In genomic region chr12:89960011-89960507, GRCh38 we compare ENCODE assay signal across 10 cellular contexts.
DNase-seq lines count a peak whose midpoint lies in the region; ATAC-seq, FAIRE-seq and TF ChIP-seq lines count a peak whose summit lies in the region.
"Had no signal": no experiment of that assay in that cellular context is flagged by ENCODE, and none has a peak within 500 bp of the region (broad histone marks: within the 10 kb centered on the region; RNA-seq: fewer than 3 reads in every experiment).

No MANE protein-coding gene starts in this region.

- no peak for TF ChIP-seq CTCF in GM12878 (IDR thresholded peaks at IDR 0.05 in 2 of 3, conservative IDR thresholded peaks at IDR 0.05 in 1 of 3; ENCODE audit: control insufficient read depth in 2 of 3, extremely low read depth in 1 of 3, insufficient read depth in 1 of 3, low read depth in 3 of 3, low read length in 3 of 3)
- TF ChIP-seq CTCF in D721Med (IDR thresholded peaks at IDR 0.05; ENCODE audit: insufficient read depth, missing control alignments): no peak
- no peak for TF ChIP-seq CTCF in chondrocyte (IDR thresholded peaks at IDR 0.05)

- no peak overlapping the region for H3K4me3 Mint-ChIP-seq in chondrocyte (ENCODE audit: unreplicated experiment)
- H3K4me3 Mint-ChIP-seq: T-cell had no signal

- no peaks in the 10 kb centered on the region for H3K27me3 Mint-ChIP-seq in chondrocyte (ENCODE audit: low read depth)
- H3K27me3 Mint-ChIP-seq: T-cell had no signal

- H3K9ac ChIP-seq in GM12878 (ENCODE audit: control insufficient read depth, insufficient read depth, low read length): peak overlapping the region; percentile 39

- H3K27me3 ChIP-seq in GM12878 (replicated peaks in 1 of 2; ENCODE audit: control insufficient read depth in 2 of 2, insufficient read depth in 2 of 2, low read length in 1 of 2): no peaks in the 10 kb centered on the region

- H3K36me3 Mint-ChIP-seq in chondrocyte (ENCODE audit: low read depth): no peaks in the 10 kb centered on the region
- H3K36me3 Mint-ChIP-seq: T-cell had no signal

- H3K4me2 ChIP-seq in GM12878 (ENCODE audit: control insufficient read depth, insufficient read depth): peak overlapping the region; percentile 70

- no peak overlapping the region for H3K27ac Mint-ChIP-seq in chondrocyte (ENCODE audit: unreplicated experiment)
- H3K27ac Mint-ChIP-seq: T-cell had no signal

- no peak for TF ChIP-seq POLR2A in GM12878 (IDR thresholded peaks at IDR 0.05; ENCODE audit: low read depth, low read length)

- no peaks in the 10 kb centered on the region for H3K9me3 ChIP-seq in GM12878 (replicated peaks; ENCODE audit: control insufficient read depth, insufficient read depth, low read length)

- peak overlapping the region; percentile 49 for H2AFZ ChIP-seq in GM12878 (ENCODE audit: control insufficient read depth, low read depth, low read length)

- intact Hi-C loops in GM12878 (cut with micrococcal nuclease; ENCODE audit: unreplicated experiment): loop anchor here (2.0 kb wide), 2 partner anchors 77 to 251 kb away; partner anchors contain the start of gene ATP2B1

- H3K4me3 ChIP-seq in GM12878: peak overlapping the region; percentile 65; the same call in 1 of the 2 replicates

- H3K9me3 Mint-ChIP-seq in chondrocyte (ENCODE audit: low read depth): no peaks in the 10 kb centered on the region
- H3K9me3 Mint-ChIP-seq: T-cell had no signal

- ATAC-seq in HG02981 (IDR thresholded peaks at IDR 0.05; ENCODE audit: unreplicated experiment) (peak; percentile 96), GM12878 (peak; percentile 90)

- 0% methylated on average over 2 of the region's 2 CpGs for WGBS in GM12878 (ENCODE audit: insufficient coverage, insufficient replicate concordance, low lambda C conversion rate, missing lambda C conversion rate)

- POLR2A ChIA-PET in GM12878 (lab: Charles Lee): interaction anchor here (0.8 to 2.6 kb wide), 14 partner anchors 9 to 255 kb away, joined by 3 to 22 read pairs (median 4); partner anchors contain the start of gene ATP2B1

- peak; percentile 39 for DNase-seq in stimulated activated CD4-positive, alpha-beta T cell treated with anti-CD3 and anti-CD28 coated beads, Interleukin-15, amount 100 ng/mL, for 24 hours
- no peak for DNase-seq in stimulated activated CD4-positive, alpha-beta T cell treated with anti-CD3 and anti-CD28 coated beads, Interleukin-1b, Interleukin-23, amount 100 ng/mL, for 48 hours
- DNase-seq in GM12878 (ENCODE audit: low read depth, low spot score): peak; percentile 68
- DNase-seq in mesenteric fat pad (ENCODE audit: low spot score): no peak
- no peak for DNase-seq in D721Med (ENCODE audit: insufficient read length, low spot score)
- no peak for DNase-seq in caudate nucleus (lab: John Stamatoyannopoulos, UW)
- DNase-seq in chondrocyte (ENCODE audit: low spot score): no peak
- DNase-seq: DND-41, T-cell had no signal

- H3K36me3 ChIP-seq in GM12878 (ENCODE audit: control insufficient read depth in 2 of 2, insufficient read depth in 2 of 2, low read length in 1 of 2): no peaks in the 10 kb centered on the region

- BruUV-seq in GM12878 (replicated peaks; lab: Mats Ljungman, UMichigan): no TSS peak

- peak; percentile 93 for FAIRE-seq in GM12878 (lab: Jason Lieb, UNC)
- no peak for FAIRE-seq in D721Med (lab: Jason Lieb, UNC)

- SMC1A ChIA-PET in GM12878 (lab: Charles Lee; ENCODE audit: uncharacterized antibody, unreplicated experiment): interaction anchor here (0.7 to 5.9 kb wide), 47 partner anchors 9 to 436 kb away, joined by 3 to 94 read pairs (median 5); partner anchors contain the start of genes ATP2B1 and GALNT4

- peak in 1 of 2 experiments; percentile 55; a peak in 1 of 4 replicates for TF ChIP-seq EP300 in GM12878 (IDR thresholded peaks at IDR 0.05; ENCODE audit: borderline replicate concordance in 1 of 2, control insufficient read depth in 1 of 2, low read depth in 2 of 2, low read length in 2 of 2)

- H3K27ac ChIP-seq in GM12878 (ENCODE audit: control insufficient read depth, insufficient read depth) (peak overlapping the region; percentile 71), caudate nucleus (ENCODE audit: low read depth, low read length) (no peak overlapping the region)

- RAD21 ChIA-PET in GM12878 (lab: Charles Lee; ENCODE audit: unreplicated experiment): interaction anchor here (0.8 to 4.7 kb wide), 25 partner anchors 9 to 417 kb away, joined by 3 to 58 read pairs (median 5); partner anchors contain the start of gene ATP2B1

- no peaks in the 10 kb centered on the region for H3K4me1 Mint-ChIP-seq in chondrocyte (ENCODE audit: low read depth)

- no peaks in the 10 kb centered on the region for H4K20me1 ChIP-seq in GM12878 (ENCODE audit: control insufficient read depth, insufficient read depth)

- H3K4me1 ChIP-seq in GM12878 (ENCODE audit: control insufficient read depth, insufficient read depth, low read length): peaks cover 9% of the 10 kb centered on the region

- in situ Hi-C loops in GM12878 (cut with MboI): no loop called here

- no peak for TF ChIP-seq RAD21 in GM12878 (IDR thresholded peaks at IDR 0.05; ENCODE audit: insufficient read depth, low read depth, low read length)

- CTCF ChIA-PET in GM12878 (lab: Yijun Ruan, JAX): interaction anchor here (0.6 to 2.5 kb wide), 13 partner anchors 9 to 417 kb away, joined by 3 to 19 read pairs (median 5); no protein-coding TSS in a partner anchor

- peaks cover 5% of the 10 kb centered on the region for H3K79me2 ChIP-seq in GM12878 (ENCODE audit: control insufficient read depth, insufficient read depth, low read length)

TF ChIP-seq in GM12878, 131 proteins besides CTCF, POLR2A, EP300 and RAD21 (continues in another document):
- TF ChIP-seq ZBTB40 (IDR thresholded peaks at IDR 0.05; ENCODE audit: borderline replicate concordance) (no peak), BHLHE40 (IDR thresholded peaks at IDR 0.05; ENCODE audit: borderline replicate concordance in 1 of 2, low read depth in 2 of 2, low read length in 1 of 2) (peak; percentile 56 to 59; a peak in 3 of 4 replicates), ESRRA (IDR thresholded peaks at IDR 0.05; ENCODE audit: low read length) (no peak), IKZF2 (IDR thresholded peaks at IDR 0.05) (peak; percentile 96), MTA2 (IDR thresholded peaks at IDR 0.05; ENCODE audit: low read depth) (peak; percentile 50; the same call in 1 of the 2 replicates), SKIL (IDR thresholded peaks at IDR 0.05; ENCODE audit: low read depth, poor library complexity, severe bottlenecking) (peak; percentile 89), FOXM1 (IDR thresholded peaks at IDR 0.05; ENCODE audit: low read depth, low read length) (peak; percentile 87; the same call in 1 of the 2 replicates), NFIC (IDR thresholded peaks at IDR 0.05; ENCODE audit: low read depth, low read length) (peak; percentile 92), ZNF274 (IDR thresholded peaks at IDR 0.05; ENCODE audit: insufficient read depth, insufficient read length) (no peak), ATF7 (IDR thresholded peaks at IDR 0.05; ENCODE audit: low read depth) (peak; percentile 89), CBFB (IDR thresholded peaks at IDR 0.05; ENCODE audit: low read depth) (peak; percentile 65; the same call in 1 of the 2 replicates), TCF7 (IDR thresholded peaks at IDR 0.05; ENCODE audit: borderline replicate concordance) (0 out of 2 replicates have a peak, but pooled peaks have one; percentile 11), BCL11A (IDR thresholded peaks at IDR 0.05; ENCODE audit: low read depth, low read length) (peak; percentile 73; the same call in 1 of the 2 replicates), CREM (IDR thresholded peaks at IDR 0.05; ENCODE audit: low read depth) (peak; percentile 74), TCF12 (IDR thresholded peaks at IDR 0.05; ENCODE audit: low read depth, low read length) (peak; percentile 79)

Comparison
In these comparisons a context has a peak if more than half of its experiments do, and no peak if none do; other contexts are left out.
1. DNase-seq: peak in stimulated activated CD4-positive, alpha-beta T cell treated with anti-CD3 and anti-CD28 coated beads, Interleukin-15, amount 100 ng/mL, for 24 hours (single experiment) and GM12878 (single experiment); none in stimulated activated CD4-positive, alpha-beta T cell treated with anti-CD3 and anti-CD28 coated beads, Interleukin-1b, Interleukin-23, amount 100 ng/mL, for 48 hours (single experiment), mesenteric fat pad (single experiment), D721Med (single experiment), caudate nucleus (0 of 61) and chondrocyte (single experiment).